6 cellular contexts compared by ENCODE assay signal in the genomic region with DNA sequence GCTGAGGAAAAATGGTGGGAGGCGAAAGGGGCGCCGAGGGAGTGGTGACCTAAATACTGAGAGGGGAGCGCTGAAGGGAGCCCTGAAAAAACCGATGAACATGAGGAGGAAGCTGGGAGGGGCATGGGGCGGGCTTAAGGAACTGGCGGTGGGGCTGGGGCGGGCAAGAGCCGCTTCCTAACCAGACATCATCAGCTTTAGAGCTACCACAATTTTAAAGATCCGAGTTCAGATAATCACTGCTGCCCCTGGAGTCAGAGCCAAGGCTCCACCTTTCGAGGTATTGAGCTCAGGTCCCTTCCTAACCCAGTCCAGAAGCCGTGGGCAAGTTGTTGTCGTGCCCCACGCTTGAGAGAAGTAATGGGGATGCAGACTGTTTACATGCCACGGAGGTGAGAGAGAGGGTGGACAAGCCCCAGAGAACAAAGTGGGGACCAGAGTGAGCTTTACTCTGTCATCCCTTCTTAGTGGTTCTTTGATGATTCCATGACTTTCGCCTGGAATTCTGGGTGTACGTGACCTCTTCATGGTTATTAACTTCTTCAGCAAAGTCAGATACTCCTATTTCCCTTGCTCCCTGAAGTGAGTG. TPM values are rescaled to one million over a fixed set of nuclear protein-coding genes. Genes with fewer than 3 reads are reported as not detected.
DNase-seq lines count a peak whose midpoint lies in the region; ATAC-seq and TF ChIP-seq lines count a peak whose summit lies in the region.
"Had no signal": no experiment of that assay in that cellular context is flagged by ENCODE, and none has a peak within 500 bp of the region (broad histone marks: within the 10 kb centered on the region; RNA-seq: fewer than 3 reads in every experiment).

No MANE protein-coding gene starts in this region.

- H4K20me1 ChIP-seq in IMR-90 (ENCODE audit: insufficient read depth, low read length) = peaks cover 26% of the 10 kb centered on the region; the same call in 1 of the 2 replicates

- peak overlapping the region; percentile 91 for H3K9ac ChIP-seq in IMR-90 (ENCODE audit: low read depth, low read length)

- peak overlapping the region; percentile 94 for H4K91ac ChIP-seq in IMR-90 (ENCODE audit: insufficient read depth, low read depth, low read length)

- peak overlapping the region; percentile 86 for H2AK9ac ChIP-seq in IMR-90 (replicated peaks; ENCODE audit: low read depth, low read length, poor library complexity)

- H3K4me2 ChIP-seq in IMR-90 (ENCODE audit: low read depth, low read length) = peak overlapping the region; percentile 94

- H3K4me3 ChIP-seq in IMR-90 (ENCODE audit: insufficient read depth, low read depth, low read length) (peak overlapping the region; percentile 63), spleen (peak overlapping the region; percentile 70 to 97 (median 80))

- in situ Hi-C loops in IMR-90 (cut with MboI; ENCODE audit: low sequenced_read_pairs) = loop anchor here (10.0 kb wide), 1 partner anchor 127 kb away; no protein-coding TSS in a partner anchor

- H2BK15ac ChIP-seq in IMR-90 (ENCODE audit: low read depth, low read length) = peak overlapping the region; percentile 29; the same call in 2 of the 3 replicates

- H2AK5ac ChIP-seq in IMR-90 (ENCODE audit: low read depth, low read length) = peak overlapping the region; percentile 72

- peaks cover 5% of the 10 kb centered on the region for H3K9me1 ChIP-seq in IMR-90 (ENCODE audit: insufficient read depth, low read length)

- peak overlapping the region; percentile 81 for H4K5ac ChIP-seq in IMR-90 (ENCODE audit: low read depth, low read length)

- CTCF ChIA-PET in IMR-90 (lab: Yijun Ruan, JAX) = interaction anchor here (1.0 to 1.6 kb wide), 3 partner anchors 21 to 107 kb away, joined by 3 to 4 read pairs (median 4); no protein-coding TSS in a partner anchor

- H3K36me3 ChIP-seq in IMR-90 (ENCODE audit: control insufficient read depth, insufficient read depth, low read length) (peaks cover 25% of the 10 kb centered on the region), spleen (peaks cover 3 to 71% (median 48%) of the 10 kb centered on the region in 6 donors)

- H2BK120ac ChIP-seq in IMR-90 (ENCODE audit: low read depth, low read length) = peak overlapping the region; percentile 21; the same call in 1 of the 2 replicates

- H3K27me3 ChIP-seq in IMR-90 (ENCODE audit: control insufficient read depth, insufficient read depth, low read length) = no peaks in the 10 kb centered on the region
- no peaks in the 10 kb centered on the region for H3K27me3 ChIP-seq in spleen (replicated peaks in 1 of 7)

- H3K23ac ChIP-seq in IMR-90 (ENCODE audit: low read depth, low read length) = peak overlapping the region; percentile 78; the same call in 1 of the 2 replicates

- DNase-seq in IMR-90 (no peak), epithelial cell of prostate (ENCODE audit: low read depth, low spot score) (no peak), spleen (no peak), NCI-H2107 treated with DMSO at 0.1 percent for 48 hours (lab: John Stamatoyannopoulos, UW; ENCODE audit: unreplicated experiment) (no peak)

- H3K9me3 ChIP-seq in IMR-90 (ENCODE audit: control insufficient read depth, insufficient read depth, low read length) = no peaks in the 10 kb centered on the region
- H3K9me3 ChIP-seq in spleen = no peaks in the 10 kb centered on the region

- H3K79me1 ChIP-seq in IMR-90 (ENCODE audit: low read depth in 1 of 2, low read length in 2 of 2) = peaks cover 20 to 37% of the 10 kb centered on the region in 2 experiments

- peak overlapping the region; percentile 67 for H3K56ac ChIP-seq in IMR-90 (ENCODE audit: extremely low read depth, insufficient read depth, low read length)

- peak overlapping the region; percentile 21; the same call in 1 of the 2 replicates for H3K18ac ChIP-seq in IMR-90 (ENCODE audit: low read depth, low read length)

- TF ChIP-seq POLR2A in IMR-90 (IDR thresholded peaks at IDR 0.05; ENCODE audit: low read depth, low read length) (no peak), spleen (IDR thresholded peaks at IDR 0.05) (no peak)

- H2AFZ ChIP-seq in IMR-90 (replicated peaks; ENCODE audit: low read length, poor library complexity) = peak overlapping the region; percentile 98

- H2BK5ac ChIP-seq in IMR-90 (ENCODE audit: low read depth, low read length, poor library complexity, severe bottlenecking) = peak overlapping the region; percentile 65

- POLR2A ChIA-PET in IMR-90 (lab: Charles Lee; ENCODE audit: unreplicated experiment) = interaction anchor here (0.6 to 2.4 kb wide), 5 partner anchors 12 to 219 kb away, joined by 3 to 19 read pairs (median 3); a partner anchor contains a TSS

- 0% methylated on average over 3 of the region's 17 CpGs; no CpG with 5 or more reads in 1 of the 2 experiments for WGBS in IMR-90 (ENCODE audit: extremely low coverage in 2 of 2, insufficient read length in 1 of 2), 2 experiments
- WGBS in spleen, 5 donors = 1 to 5% (median 3%) methylated on average over 15 to 17 of the region's 17 CpGs

- ATAC-seq in GM21360 (IDR thresholded peaks at IDR 0.05; ENCODE audit: unreplicated experiment) = peak; percentile 17
- peak; percentile 62 for ATAC-seq in IMR-90 (ENCODE audit: low read depth)

- H3K27ac ChIP-seq in IMR-90 (ENCODE audit: insufficient read depth, low read length) (peak overlapping the region; percentile 76), epithelial cell of prostate (peak overlapping the region; percentile 76), spleen (peak overlapping the region; percentile 61 to 89 (median 88))

- intact Hi-C loops in IMR-90 (cut with micrococcal nuclease) (loop anchor here (5.0 to 10.0 kb wide), 4 partner anchors 76 to 289 kb away; a partner anchor contains a TSS), spleen (cut with DNase I; ENCODE audit: low total_unique reads) (no loop called here)

- H3K4me1 ChIP-seq in IMR-90 (ENCODE audit: control insufficient read depth, insufficient read depth, low read length) (peaks cover 7% of the 10 kb centered on the region), spleen (peaks cover 35 to 58% (median 48%) of the 10 kb centered on the region in 6 donors)

- no TSS peak for BruUV-seq in IMR-90 (replicated peaks; lab: Mats Ljungman, UMichigan)

- dilution Hi-C loops in IMR-90 (cut with HindIII; ENCODE audit: low sequenced_read_pairs, unreplicated experiment) = no loop called here

- TF ChIP-seq RAD21 in IMR-90 (IDR thresholded peaks at IDR 0.05; ENCODE audit: low read length) = no peak

- TF ChIP-seq CTCF in IMR-90 (conservative IDR thresholded peaks at IDR 0.05; ENCODE audit: low read depth, low read length) (no peak), spleen (IDR thresholded peaks at IDR 0.05 in 8 of 11, conservative IDR thresholded peaks at IDR 0.05 in 3 of 11) (no peak)

- H3K4ac ChIP-seq in IMR-90 (ENCODE audit: low read depth, low read length) = peak overlapping the region; percentile 89

- H2BK20ac ChIP-seq in IMR-90 (ENCODE audit: low read depth, low read length) = no peak overlapping the region

- H3K14ac ChIP-seq in IMR-90 (replicated peaks; ENCODE audit: low read depth, low read length) = peak overlapping the region; percentile 96

- peak overlapping the region; percentile 87 to 93 for H4K8ac ChIP-seq in IMR-90 (ENCODE audit: low read depth in 2 of 2, low read length in 2 of 2)

TF ChIP-seq in IMR-90, 13 proteins besides CTCF, POLR2A, EP300 and RAD21:
- TF ChIP-seq MXI1 (IDR thresholded peaks at IDR 0.05; ENCODE audit: borderline replicate concordance, low read depth, low read length) = peak; percentile 42; the same call in 1 of the 2 replicates
- TF ChIP-seq, protein P1, sequence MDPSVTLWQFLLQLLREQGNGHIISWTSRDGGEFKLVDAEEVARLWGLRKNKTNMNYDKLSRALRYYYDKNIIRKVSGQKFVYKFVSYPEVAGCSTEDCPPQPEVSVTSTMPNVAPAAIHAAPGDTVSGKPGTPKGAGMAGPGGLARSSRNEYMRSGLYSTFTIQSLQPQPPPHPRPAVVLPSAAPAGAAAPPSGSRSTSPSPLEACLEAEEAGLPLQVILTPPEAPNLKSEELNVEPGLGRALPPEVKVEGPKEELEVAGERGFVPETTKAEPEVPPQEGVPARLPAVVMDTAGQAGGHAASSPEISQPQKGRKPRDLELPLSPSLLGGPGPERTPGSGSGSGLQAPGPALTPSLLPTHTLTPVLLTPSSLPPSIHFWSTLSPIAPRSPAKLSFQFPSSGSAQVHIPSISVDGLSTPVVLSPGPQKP (IDR thresholded peaks at IDR 0.05; ENCODE audit: borderline replicate concordance, low read depth, low read length) = no peak

RNA-seq across cellular contexts. Expression of a gene that starts 0.4 kb away (rescaled TPM):
- total RNA-seq in IMR-90 (2012; rRNA removed) (20.4 and 23.3 TPM in 2 replicates), spleen (10 to 100 TPM; 18.8 to 34.6 (median 27.9) TPM)
- polyA plus RNA-seq in IMR-90 (2012; rRNA removed) (38.6 and 39.7 TPM in 2 replicates), spleen (10 to 100 TPM; 21.7 to 28.9 (median 28.1) TPM)
- polyA plus RNA-seq in IMR-90 (2012; cell fraction: cytosol; rRNA removed) = 21.1 and 27.5 TPM in 2 replicates
- polyA plus RNA-seq in IMR-90 (2012; cell fraction: nucleus; rRNA removed; ENCODE audit: low replicate concordance) = 7.7 and 16.1 TPM in 2 replicates

RNA-seq across cellular contexts. Expression of a gene that starts 0.7 kb away (rescaled TPM):
- total RNA-seq in IMR-90 (2012; rRNA removed) (46.8 and 132 TPM in 2 replicates), spleen (10 to 100 TPM; 40.0 to 74.1 (median 46.3) TPM)
- polyA plus RNA-seq in IMR-90 (2012; rRNA removed) (99.6 and 103 TPM in 2 replicates), spleen (10 to 100 TPM; 72.4 to 97.6 (median 78.4) TPM)
- polyA plus RNA-seq in IMR-90 (2012; cell fraction: cytosol; rRNA removed) = 11.6 and 29.4 TPM in 2 replicates
- 3.7 and 41.2 TPM in 2 replicates for polyA plus RNA-seq in IMR-90 (2012; cell fraction: nucleus; rRNA removed; ENCODE audit: low replicate concordance)

RNA-seq across cellular contexts. Expression of a gene that starts 11.2 kb away (rescaled TPM):
- total RNA-seq in IMR-90 (2012; rRNA removed) = 56.3 and 56.9 TPM in 2 replicates
- polyA plus RNA-seq in IMR-90 (2012; rRNA removed) = 13.3 and 19.8 TPM in 2 replicates
- 10.2 and 10.5 TPM in 2 replicates for polyA plus RNA-seq in IMR-90 (2012; cell fraction: cytosol; rRNA removed)
- polyA plus RNA-seq in IMR-90 (2012; cell fraction: nucleus; rRNA removed; ENCODE audit: low replicate concordance) = 3.8 and 6.8 TPM in 2 replicates
- total RNA-seq in spleen = 10 to 100 TPM; 28.2 to 45.0 (median 36.9) TPM
- 10 to 100 TPM; 10.6 to 23.3 (median 13.5) TPM for polyA plus RNA-seq in spleen

RNA-seq across cellular contexts. Expression of a gene that starts 24.5 kb away (rescaled TPM):
- total RNA-seq in IMR-90 (2012; rRNA removed) = 8.6 and 9.9 TPM in 2 replicates
- polyA plus RNA-seq in IMR-90 (2012; rRNA removed) = 34.3 and 34.7 TPM in 2 replicates
- polyA plus RNA-seq in IMR-90 (2012; cell fraction: cytosol; rRNA removed) = 22.3 and 24.0 TPM in 2 replicates
- polyA plus RNA-seq in IMR-90 (2012; cell fraction: nucleus; rRNA removed; ENCODE audit: low replicate concordance) = 56.9 and 100 TPM in 2 replicates
- 100 to 1,000 TPM in 1 of 7 donors, 10 to 100 TPM in 6; 28.1 to 100 (median 72.2) TPM for total RNA-seq in spleen
- polyA plus RNA-seq in spleen = 10 to 100 TPM in 2 of 3 donors, 1 to 10 TPM in 1; 7.9 to 13.7 (median 10.5) TPM
- total RNA-seq: neural crest cell had no signal
